Comparison of ENCODE assay signal across 8 cellular contexts in the genomic region with DNA sequence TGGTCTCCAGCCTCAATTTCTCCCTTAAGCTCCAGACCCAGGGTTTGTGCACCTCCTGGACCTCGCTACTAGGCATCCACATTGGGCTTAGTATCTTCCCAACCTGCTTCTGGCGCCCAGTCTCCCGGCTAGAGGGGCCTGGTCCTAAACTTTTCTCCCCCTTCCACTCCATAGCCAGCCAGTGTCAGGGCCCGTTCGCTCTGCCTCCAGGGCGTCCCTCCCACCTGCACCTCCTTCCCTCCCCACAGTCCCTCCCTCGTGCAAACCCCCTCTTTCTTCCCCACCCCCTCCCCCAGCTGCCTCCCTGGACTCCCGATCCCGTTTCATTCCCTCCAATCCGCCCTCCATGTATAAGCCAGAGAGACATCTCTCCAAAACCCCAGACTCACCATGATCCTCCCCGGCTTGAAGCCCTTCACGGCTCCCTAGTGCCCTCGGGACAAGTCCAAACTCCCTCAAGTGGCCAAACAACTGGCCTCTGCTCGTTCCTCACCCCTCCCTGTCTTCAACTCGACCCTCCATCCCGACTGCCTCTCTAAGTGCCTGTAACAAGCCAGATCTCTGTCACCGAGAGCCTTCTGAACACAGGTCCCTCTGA. TPM values are rescaled to one million over a fixed set of nuclear protein-coding genes. Genes with fewer than 3 reads are reported as not detected.
A peak's percentile ranks its signal among the peaks of the same experiment; 100 is the strongest.
DNase-seq lines count a peak whose midpoint lies in the region; ATAC-seq, FAIRE-seq and TF ChIP-seq lines count a peak whose summit lies in the region.

No MANE protein-coding gene starts in this region.

- DNase-seq in BJ (ENCODE audit: low read depth) = no peak
- DNase-seq in HAP-1 (ENCODE audit: low spot score in 2 of 2) = peak in 1 of 2 experiments; percentile 58
- DNase-seq in WTC11 (ENCODE audit: low spot score) = peak; percentile 29
- DNase-seq in foreskin keratinocyte = no peak
- DNase-seq in osteoblast (ENCODE audit: insufficient read length, low spot score, missing footprints) = peak; percentile 94
- no peak for DNase-seq in D721Med (ENCODE audit: insufficient read length, low spot score)
- DNase-seq in NCI-H510A (lab: John Stamatoyannopoulos, UW) = no peak

- peaks cover 8% of the 10 kb centered on the region for H3K36me3 Mint-ChIP-seq in WTC11

- no peaks in the 10 kb centered on the region for H3K9me3 ChIP-seq in HAP-1
- no peaks in the 10 kb centered on the region for H3K9me3 ChIP-seq in osteoblast (ENCODE audit: low read depth, low read length)

- H3K9me3 Mint-ChIP-seq in WTC11 = no peaks in the 10 kb centered on the region

- H2AFZ ChIP-seq in osteoblast (ENCODE audit: low read length) = peak overlapping the region; percentile 96

- H3K36me3 ChIP-seq in BJ (ENCODE audit: control insufficient read depth, insufficient read depth, low read length) (0 out of 2 replicates have a peak, but pooled peaks cover 1% of the 10 kb centered on the region), HAP-1 (replicated peaks) (peaks cover 4% of the 10 kb centered on the region), osteoblast (ENCODE audit: insufficient read depth, low read length) (no peaks in the 10 kb centered on the region)

- in situ Hi-C loops in HAP-1 (cut with MboI; ENCODE audit: low sequenced_read_pairs) = no loop called here

- peak overlapping the region; percentile 31 for H3K27ac ChIP-seq in foreskin keratinocyte
- peak overlapping the region; percentile 74 for H3K27ac ChIP-seq in osteoblast (ENCODE audit: low read depth, low read length)

- peaks cover 12% of the 10 kb centered on the region for H4K20me1 ChIP-seq in osteoblast (ENCODE audit: insufficient read depth, low read length)

- H3K27me3 Mint-ChIP-seq in WTC11 (ENCODE audit: low read depth) = peaks cover 13% of the 10 kb centered on the region

- POLR2A ChIA-PET in BJ (lab: Charles Lee) (no interaction called here), WTC11 (lab: Charles Lee) (interaction anchor here (0.5 to 1.4 kb wide), 2 partner anchors 95 to 171 kb away, joined by 3 to 5 read pairs; partner anchors contain the start of gene RPS16)

- peaks cover 24% of the 10 kb centered on the region for H3K4me1 Mint-ChIP-seq in WTC11

- H3K27ac Mint-ChIP-seq in WTC11 = peak overlapping the region; percentile 87

- FAIRE-seq in D721Med (lab: Jason Lieb, UNC) = no peak

- no peak; the same call in 1 of the 2 replicates for TF ChIP-seq CTCF in BJ (IDR thresholded peaks at IDR 0.05; ENCODE audit: insufficient read depth, low read depth, low read length)
- no peak for TF ChIP-seq CTCF in WTC11 (IDR thresholded peaks at IDR 0.05)
- no peak for TF ChIP-seq CTCF in foreskin keratinocyte (conservative IDR thresholded peaks at IDR 0.05)
- no peak for TF ChIP-seq CTCF in osteoblast (IDR thresholded peaks at IDR 0.05; ENCODE audit: extremely low read depth, low read depth, low read length)
- TF ChIP-seq CTCF in D721Med (IDR thresholded peaks at IDR 0.05; ENCODE audit: insufficient read depth, missing control alignments) = no peak

- H3K4me3 ChIP-seq in BJ (ENCODE audit: low read depth, low read length) (peak overlapping the region; percentile 50), HAP-1 (peak overlapping the region; percentile 57), osteoblast (ENCODE audit: insufficient read depth, low read length) (peak overlapping the region; percentile 87)

- peak overlapping the region; percentile 96 for H3K4me2 ChIP-seq in osteoblast (ENCODE audit: insufficient read depth, low read length)

- peaks cover 43% of the 10 kb centered on the region for H3K79me2 ChIP-seq in osteoblast (ENCODE audit: insufficient read depth, low read length)

- ATAC-seq in WTC11 = peak; percentile 4
- ATAC-seq in foreskin keratinocyte = peak; percentile 1
- ATAC-seq in GM18907 (IDR thresholded peaks at IDR 0.05; ENCODE audit: unreplicated experiment) = no peak

- H3K27me3 ChIP-seq in BJ (ENCODE audit: control insufficient read depth, insufficient read depth, low read length) = no peaks in the 10 kb centered on the region
- H3K27me3 ChIP-seq in HAP-1 (ENCODE audit: low read depth) = no peaks in the 10 kb centered on the region
- H3K27me3 ChIP-seq in foreskin keratinocyte = no peaks in the 10 kb centered on the region
- no peaks in the 10 kb centered on the region for H3K27me3 ChIP-seq in osteoblast (ENCODE audit: insufficient read depth, low read length)

- CTCF ChIA-PET in BJ (lab: Yijun Ruan, JAX) (interaction anchor here (1.6 to 2.4 kb wide), 2 partner anchors 10 to 14 kb away, joined by 8 to 11 read pairs; no protein-coding TSS in a partner anchor), WTC11 (lab: Charles Lee) (interaction anchor here (1.0 to 2.4 kb wide), 6 partner anchors 10 to 127 kb away, joined by 3 to 13 read pairs (median 7); partner anchors contain the start of genes MED29, PAF1 and RPS16)

- H3K4me1 ChIP-seq in HAP-1 (peaks cover 11% of the 10 kb centered on the region), foreskin keratinocyte (peaks cover 5% of the 10 kb centered on the region), osteoblast (ENCODE audit: insufficient read depth, low read length) (peaks cover 13% of the 10 kb centered on the region)

- peak overlapping the region; percentile 94 for H3K4me3 Mint-ChIP-seq in WTC11

TF ChIP-seq in WTC11, 78 proteins besides CTCF, POLR2A, EP300 and RAD21:
- TF ChIP-seq NR3C1 (CRISPR knock-in tag; conservative IDR thresholded peaks at IDR 0.05; ENCODE audit: low read depth) (no peak), TEAD4 (CRISPR knock-in tag; IDR thresholded peaks at IDR 0.05) (no peak), CBFB (CRISPR knock-in tag; IDR thresholded peaks at IDR 0.05; ENCODE audit: low read depth) (no peak), FOXK1 (CRISPR knock-in tag; IDR thresholded peaks at IDR 0.05) (no peak), FOXJ3 (CRISPR knock-in tag; IDR thresholded peaks at IDR 0.05; ENCODE audit: borderline replicate concordance) (no peak), MXD4 (CRISPR knock-in tag; IDR thresholded peaks at IDR 0.05; ENCODE audit: borderline replicate concordance) (no peak), AFF4 (CRISPR knock-in tag; IDR thresholded peaks at IDR 0.05; ENCODE audit: borderline replicate concordance) (no peak), NR2C2 (CRISPR knock-in tag; IDR thresholded peaks at IDR 0.05) (no peak), ZNF671 (CRISPR knock-in tag; IDR thresholded peaks at IDR 0.05) (no peak), TEAD1 (CRISPR knock-in tag; IDR thresholded peaks at IDR 0.05) (no peak), EMX1 (CRISPR knock-in tag; IDR thresholded peaks at IDR 0.05) (no peak)
TF ChIP-seq in WTC11: peak in this region for 0.

RNA-seq across cellular contexts. Expression of gene SAMD4B, which starts 1.0 kb away (rescaled TPM):
- polyA plus RNA-seq in BJ (2011; rRNA removed) (45.7 and 75.7 TPM in 2 replicates), foreskin keratinocyte (70.6 and 72.8 TPM in 2 replicates)
- 47.3 and 55.8 TPM in 2 replicates for polyA minus RNA-seq in BJ (2011; rRNA and poly(A)+ RNA removed)
- total RNA-seq in WTC11 (2021) (148 to 164 TPM (median 150 TPM) in 3 replicates), foreskin keratinocyte (61.2 and 63.2 TPM in 2 replicates), osteoblast (85.0 and 85.5 TPM in 2 replicates)

RNA-seq across cellular contexts. Expression of gene GMFG, which starts 5.4 kb away (rescaled TPM):
- 0.50 and 0.56 TPM in 2 replicates for polyA plus RNA-seq in BJ (2011; rRNA removed)
- not detected in 2 replicates for polyA minus RNA-seq in BJ (2011; rRNA and poly(A)+ RNA removed)
- 0.96 to 1.8 TPM (median 1.4 TPM) in 3 replicates for total RNA-seq in WTC11 (2021)
- not detected in 2 replicates for total RNA-seq in foreskin keratinocyte
- 0.21 and 0.31 TPM in 2 replicates for polyA plus RNA-seq in foreskin keratinocyte
- total RNA-seq in osteoblast = 0.36 and 2.7 TPM in 2 replicates

RNA-seq across cellular contexts. Expression of gene LRFN1, which starts 20.6 kb away (rescaled TPM):
- polyA plus RNA-seq in BJ (2011; rRNA removed) (0.02 and 0.06 TPM in 2 replicates), foreskin keratinocyte (0.16 and 0.22 TPM in 2 replicates)
- 0.05 TPM in 1 of 2 replicates, not detected in the other for polyA minus RNA-seq in BJ (2011; rRNA and poly(A)+ RNA removed)
- total RNA-seq in WTC11 (2021) (7.1 to 8.5 TPM (median 8.1 TPM) in 3 replicates), foreskin keratinocyte (0.14 and 0.20 TPM in 2 replicates), osteoblast (under 0.01 and 0.36 TPM in 2 replicates)

RNA-seq across cellular contexts. Expression of gene IFNL1, which starts 45.0 kb away (rescaled TPM):
- polyA plus RNA-seq in BJ (2011; rRNA removed) = not detected in 2 replicates
- not detected in 2 replicates for polyA minus RNA-seq in BJ (2011; rRNA and poly(A)+ RNA removed)
- total RNA-seq in WTC11 (2021) = not detected in 3 replicates
- total RNA-seq in foreskin keratinocyte = not detected in 2 replicates
- polyA plus RNA-seq in foreskin keratinocyte = not detected in 2 replicates
- not detected in 2 replicates for total RNA-seq in osteoblast

RNA-seq across cellular contexts. Expression of gene PAF1, which starts 49.7 kb away (rescaled TPM):
- polyA plus RNA-seq in BJ (2011; rRNA removed) (50.2 and 51.8 TPM in 2 replicates), foreskin keratinocyte (47.2 and 55.4 TPM in 2 replicates)
- 30.1 and 41.0 TPM in 2 replicates for polyA minus RNA-seq in BJ (2011; rRNA and poly(A)+ RNA removed)
- total RNA-seq in WTC11 (2021) (27.8 to 34.4 TPM (median 29.4 TPM) in 3 replicates), foreskin keratinocyte (41.2 and 54.8 TPM in 2 replicates), osteoblast (29.3 and 29.8 TPM in 2 replicates)

Comparison
In these comparisons a context has a peak if more than half of its experiments do, and no peak if none do; other contexts are left out.
1. DNase-seq: peak in WTC11 (single experiment) and osteoblast (single experiment); none in BJ (single experiment), foreskin keratinocyte (0 of 2), D721Med (single experiment) and NCI-H510A (single experiment).
2. Peak in every context shown above with its lines, with median percentiles within 50 percentile points of each other: H3K4me3 ChIP-seq.